13 cellular contexts compared by ENCODE assay signal in genomic region chr10:49023071-49023470, GRCh38.
DNase-seq lines count a peak whose midpoint lies in the region; ATAC-seq and TF ChIP-seq lines count a peak whose summit lies in the region.
"Had no signal": no experiment of that assay in that cellular context is flagged by ENCODE, and none has a peak within 500 bp of the region (broad histone marks: within the 10 kb centered on the region; RNA-seq: fewer than 3 reads in every experiment).

No MANE protein-coding gene starts in this region.

- intact Hi-C loops in OCI-LY7 (cut with micrococcal nuclease; ENCODE audit: unreplicated experiment): no loop called here
- intact Hi-C loops in sigmoid colon (cut with DNase I): loop anchor here (10.0 kb wide), 1 partner anchor 92 kb away; the partner anchor contains the start of gene VSTM4
- intact Hi-C loops in uterus (cut with DNase I; ENCODE audit: low total_unique reads): no loop called here
- intact Hi-C loops in PC-3 (cut with micrococcal nuclease): no loop called here

- POLR2A ChIA-PET in OCI-LY7 (lab: Charles Lee): interaction anchor here (0.6 to 0.7 kb wide), 2 partner anchors 25 to 232 kb away, joined by 3 to 4 read pairs; no protein-coding TSS in a partner anchor
- POLR2A ChIA-PET in PC-3 (lab: Charles Lee; ENCODE audit: unreplicated experiment): no interaction called here

- DNase-seq in G401 (ENCODE audit: low spot score) (peak; percentile 64), OCI-LY7 (ENCODE audit: low spot score) (no peak), sigmoid colon (no peak), uterus (no peak), PC-3 (no peak), cerebellar nuclear complex (lab: John Stamatoyannopoulos, UW) (no peak), NCI-H1048 (lab: John Stamatoyannopoulos, UW) (no peak)
- DNase-seq: Calu3; CD4-positive, alpha-beta T cell; DMS 273 treated with DMSO at 0.1 percent for 48 hours; H7 had no signal

- H3K27ac ChIP-seq in OCI-LY7 (ENCODE audit: low read depth, low read length, poor library complexity, severe bottlenecking): no peak overlapping the region
- H3K27ac ChIP-seq in sigmoid colon: peak overlapping the region in 3 of 4 donors; percentile 48 to 68 (median 65)
- peak overlapping the region; percentile 70 to 79 for H3K27ac ChIP-seq in uterus
- H3K27ac ChIP-seq in PC-3 (ENCODE audit: low read length): no peak overlapping the region

- no peak for TF ChIP-seq EP300 in sigmoid colon (IDR thresholded peaks at IDR 0.05)

- H3K9me3 ChIP-seq in OCI-LY7 (ENCODE audit: low read length): no peaks in the 10 kb centered on the region
- H3K9me3 ChIP-seq in sigmoid colon: no peaks in the 10 kb centered on the region
- H3K9me3 ChIP-seq in uterus: no peaks in the 10 kb centered on the region
- no peaks in the 10 kb centered on the region for H3K9me3 ChIP-seq in PC-3 (ENCODE audit: low read length)

- H3K9me2 ChIP-seq in OCI-LY7 (ENCODE audit: insufficient read depth, low read length) (no peaks in the 10 kb centered on the region), PC-3 (replicated peaks; ENCODE audit: low read length) (no peaks in the 10 kb centered on the region)

- peak overlapping the region; percentile 20; the same call in 1 of the 2 replicates for H2AFZ ChIP-seq in OCI-LY7 (ENCODE audit: low read length)
- H2AFZ ChIP-seq in PC-3 (ENCODE audit: low read length): no peak overlapping the region
- H2AFZ ChIP-seq: GM23338 had no signal

- no peaks in the 10 kb centered on the region for H4K20me1 ChIP-seq in OCI-LY7 (ENCODE audit: insufficient read depth, low read length)
- H4K20me1 ChIP-seq in PC-3 (ENCODE audit: low read length): no peaks in the 10 kb centered on the region

- H3K4me3 ChIP-seq in OCI-LY7 (ENCODE audit: low read depth, low read length, poor library complexity, severe bottlenecking) (no peak overlapping the region), sigmoid colon (no peak overlapping the region), uterus (no peak overlapping the region), PC-3 (ENCODE audit: low read length) (no peak overlapping the region)
- H3K4me3 ChIP-seq: GM12878, GM23338 had no signal

- TF ChIP-seq CTCF in OCI-LY7 (conservative IDR thresholded peaks at IDR 0.05; ENCODE audit: low read length): no peak
- no peak for TF ChIP-seq CTCF in sigmoid colon (IDR thresholded peaks at IDR 0.05)
- TF ChIP-seq CTCF in uterus (IDR thresholded peaks at IDR 0.05): no peak
- no peak for TF ChIP-seq CTCF in PC-3 (conservative IDR thresholded peaks at IDR 0.05; ENCODE audit: low read depth, low read length)

- no peak overlapping the region for H3K9ac ChIP-seq in PC-3 (ENCODE audit: low read length)

- no peak for TF ChIP-seq POLR2A in sigmoid colon (IDR thresholded peaks at IDR 0.05)
- no peak for TF ChIP-seq POLR2A in uterus (IDR thresholded peaks at IDR 0.05)

- H3K79me2 ChIP-seq in OCI-LY7 (ENCODE audit: insufficient read depth, low read depth, low read length) (no peaks in the 10 kb centered on the region), PC-3 (ENCODE audit: low read length) (no peaks in the 10 kb centered on the region)

- ATAC-seq in PC-3: no peak
- ATAC-seq: GM12878, GM23338 had no signal

- WGBS in sigmoid colon, 2 donors: 45 to 67% methylated on average over 2 of the region's 2 CpGs

- no peak overlapping the region for H3K4me2 ChIP-seq in OCI-LY7 (ENCODE audit: low read length)
- no peak overlapping the region for H3K4me2 ChIP-seq in PC-3 (ENCODE audit: low read length)
- H3K4me2 ChIP-seq: GM23338 had no signal

- H3F3A ChIP-seq in PC-3 (ENCODE audit: low read length, unreplicated experiment): no peaks in the 10 kb centered on the region

- H3K27me3 ChIP-seq in sigmoid colon (no peaks in the 10 kb centered on the region), uterus (no peaks in the 10 kb centered on the region), PC-3 (ENCODE audit: low read length) (peaks cover 74% of the 10 kb centered on the region)

- CTCF ChIA-PET in OCI-LY7 (lab: Charles Lee; ENCODE audit: unreplicated experiment): no interaction called here
- CTCF ChIA-PET in PC-3 (lab: Charles Lee): no interaction called here

- peaks cover 12% of the 10 kb centered on the region for H3K4me1 ChIP-seq in OCI-LY7 (ENCODE audit: insufficient read depth, low read length, poor library complexity, severe bottlenecking)
- peaks cover 0 to 19% (median 14%) of the 10 kb centered on the region in 4 donors for H3K4me1 ChIP-seq in sigmoid colon
- H3K4me1 ChIP-seq in uterus: peaks cover 0 to 7% of the 10 kb centered on the region in 2 donors
- H3K4me1 ChIP-seq in PC-3 (ENCODE audit: insufficient read depth, low read length): no peaks in the 10 kb centered on the region

- BruUV-seq in OCI-LY7 (replicated peaks; lab: Mats Ljungman, UMichigan) (no TSS peak), PC-3 (replicated peaks; lab: Mats Ljungman, UMichigan) (no TSS peak)

- in situ Hi-C loops in G401 (cut with HindIII; ENCODE audit: low sequenced_read_pairs): no loop called here

- H3K36me3 ChIP-seq in OCI-LY7 (ENCODE audit: insufficient read depth, low read length) (no peaks in the 10 kb centered on the region), sigmoid colon (peaks cover 0 to 6% (median 0%) of the 10 kb centered on the region in 4 donors), uterus (no peaks in the 10 kb centered on the region), PC-3 (ENCODE audit: low read depth, low read length) (no peaks in the 10 kb centered on the region)

Comparison
In these comparisons a context has a peak if more than half of its experiments do, and no peak if none do; other contexts are left out.
1. H3K27ac ChIP-seq: peak in sigmoid colon (3 of 4) and uterus (2 of 2); none in OCI-LY7 (single experiment) and PC-3 (single experiment).